In genomic region chr1:168320149-168320548, GRCh38 we compare ENCODE assay signal across 1 cellular context.
TF ChIP-seq lines count a peak whose summit lies in the region.

No MANE protein-coding gene starts in this region.

TF ChIP-seq in HepG2, 621 proteins besides CTCF, POLR2A, EP300 and RAD21 (continued from another document):
- TF ChIP-seq ZNF687 (CRISPR knock-in tag; IDR thresholded peaks at IDR 0.05) (no peak), TCF7L2 (IDR thresholded peaks at IDR 0.05; ENCODE audit: low read depth, low read length) (no peak), ZSCAN12 (CRISPR knock-in tag; IDR thresholded peaks at IDR 0.05) (no peak), KDM6A (CRISPR knock-in tag; IDR thresholded peaks at IDR 0.05; ENCODE audit: low read depth) (no peak), GABPA (IDR thresholded peaks at IDR 0.05; ENCODE audit: low read depth, low read length) (no peak), GABPA (CRISPR knock-in tag; IDR thresholded peaks at IDR 0.05; ENCODE audit: low read depth) (no peak), ZNF777 (CRISPR knock-in tag; IDR thresholded peaks at IDR 0.05) (no peak), ZNF883 (CRISPR knock-in tag; IDR thresholded peaks at IDR 0.05; ENCODE audit: not compliant biosample characterization) (no peak), TBX2 (CRISPR knock-in tag; IDR thresholded peaks at IDR 0.05; ENCODE audit: borderline replicate concordance) (no peak), ARID5B (CRISPR knock-in tag; IDR thresholded peaks at IDR 0.05) (no peak)
- TF ChIP-seq, protein P1, sequence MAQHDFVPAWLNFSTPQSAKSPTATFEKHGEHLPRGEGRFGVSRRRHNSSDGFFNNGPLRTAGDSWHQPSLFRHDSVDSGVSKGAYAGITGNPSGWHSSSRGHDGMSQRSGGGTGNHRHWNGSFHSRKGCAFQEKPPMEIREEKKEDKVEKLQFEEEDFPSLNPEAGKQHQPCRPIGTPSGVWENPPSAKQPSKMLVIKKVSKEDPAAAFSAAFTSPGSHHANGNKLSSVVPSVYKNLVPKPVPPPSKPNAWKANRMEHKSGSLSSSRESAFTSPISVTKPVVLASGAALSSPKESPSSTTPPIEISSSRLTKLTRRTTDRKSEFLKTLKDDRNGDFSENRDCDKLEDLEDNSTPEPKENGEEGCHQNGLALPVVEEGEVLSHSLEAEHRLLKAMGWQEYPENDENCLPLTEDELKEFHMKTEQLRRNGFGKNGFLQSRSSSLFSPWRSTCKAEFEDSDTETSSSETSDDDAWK (CRISPR knock-in tag; IDR thresholded peaks at IDR 0.05): no peak
